8 cellular contexts compared by ENCODE assay signal in genomic region chr2:169573160-169573973, GRCh38. TPM values are rescaled to one million over a fixed set of nuclear protein-coding genes. Genes with fewer than 3 reads are reported as not detected.
DNase-seq lines count a peak whose midpoint lies in the region; ATAC-seq and TF ChIP-seq lines count a peak whose summit lies in the region.

A gene with protein sequence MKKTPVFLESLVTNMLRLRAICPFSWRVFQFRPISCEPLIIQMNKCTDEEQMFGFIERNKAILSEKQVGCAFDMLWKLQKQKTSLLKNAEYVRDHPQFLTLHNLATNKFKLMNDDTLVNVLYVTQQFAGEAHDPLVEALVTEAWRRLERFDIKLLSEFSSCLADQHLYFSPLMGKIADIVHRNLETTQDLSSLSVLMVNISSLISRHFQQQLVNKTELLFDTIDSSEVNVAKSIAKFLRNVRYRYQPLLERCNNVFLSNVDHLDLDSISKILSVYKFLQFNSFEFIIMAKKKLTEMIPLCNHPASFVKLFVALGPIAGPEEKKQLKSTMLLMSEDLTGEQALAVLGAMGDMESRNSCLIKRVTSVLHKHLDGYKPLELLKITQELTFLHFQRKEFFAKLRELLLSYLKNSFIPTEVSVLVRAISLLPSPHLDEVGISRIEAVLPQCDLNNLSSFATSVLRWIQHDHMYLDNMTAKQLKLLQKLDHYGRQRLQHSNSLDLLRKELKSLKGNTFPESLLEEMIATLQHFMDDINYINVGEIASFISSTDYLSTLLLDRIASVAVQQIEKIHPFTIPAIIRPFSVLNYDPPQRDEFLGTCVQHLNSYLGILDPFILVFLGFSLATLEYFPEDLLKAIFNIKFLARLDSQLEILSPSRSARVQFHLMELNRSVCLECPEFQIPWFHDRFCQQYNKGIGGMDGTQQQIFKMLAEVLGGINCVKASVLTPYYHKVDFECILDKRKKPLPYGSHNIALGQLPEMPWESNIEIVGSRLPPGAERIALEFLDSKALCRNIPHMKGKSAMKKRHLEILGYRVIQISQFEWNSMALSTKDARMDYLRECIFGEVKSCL (minus strand): TSS chr2:169573865. CDS start chr2:169572029, 1,836 bp downstream.

- DNase-seq in AG09309 (ENCODE audit: low read depth) (peak; percentile 29), NCI-H510A (lab: John Stamatoyannopoulos, UW) (peak; percentile 78), chondrocyte (ENCODE audit: low spot score) (no peak), kidney glomerular epithelial cell (lab: John Stamatoyannopoulos, UW) (peak; percentile 91)
- DNase-seq in activated CD4-positive, alpha-beta T cell treated with anti-CD3 and anti-CD28 coated beads for 1 hour, result peak; percentile 76
- peak; percentile 51 to 67 for DNase-seq in stimulated activated CD4-positive, alpha-beta T cell treated with anti-CD3 and anti-CD28 coated beads, Interleukin-1b, Interleukin-23, amount 100 ng/mL, for 1 hour (ENCODE audit: low read depth in 2 of 2)

- no peaks in the 10 kb centered on the region for H3K27me3 Mint-ChIP-seq in chondrocyte (ENCODE audit: low read depth)

- ATAC-seq in GM19035 (IDR thresholded peaks at IDR 0.05; ENCODE audit: unreplicated experiment) (peak; percentile 97), HG03354 (IDR thresholded peaks at IDR 0.05; ENCODE audit: poor library complexity, severe bottlenecking, unreplicated experiment) (peak; percentile 99)

- H3K9me3 Mint-ChIP-seq in chondrocyte (ENCODE audit: low read depth), result no peaks in the 10 kb centered on the region

- peaks cover 15% of the 10 kb centered on the region for H3K4me1 Mint-ChIP-seq in chondrocyte (ENCODE audit: low read depth)

- peaks cover 2% of the 10 kb centered on the region for H3K36me3 Mint-ChIP-seq in chondrocyte (ENCODE audit: low read depth)

- peak within 1 kb of the TSS; percentile 92 for H3K4me3 Mint-ChIP-seq in chondrocyte (ENCODE audit: unreplicated experiment)

- H3K4me3 ChIP-seq in AG09309 (ENCODE audit: control insufficient read depth, low read depth, low read length), result peak within 1 kb of the TSS; percentile 70

- peak within 1 kb of the TSS; percentile 84 for H3K27ac Mint-ChIP-seq in chondrocyte (ENCODE audit: unreplicated experiment)

- no peak for TF ChIP-seq CTCF in AG09309 (IDR thresholded peaks at IDR 0.05; ENCODE audit: control insufficient read depth, insufficient read depth, low read depth, low read length, missing control alignments)
- TF ChIP-seq CTCF in chondrocyte (IDR thresholded peaks at IDR 0.05), result no peak

RNA-seq across cellular contexts. Expression of the gene that starts here (rescaled TPM):
- 17.4 to 24.5 TPM (median 19.0 TPM) in 3 replicates for total RNA-seq in chondrocyte
